Comparison of ENCODE assay signal across 8 cellular contexts in the genomic region with DNA sequence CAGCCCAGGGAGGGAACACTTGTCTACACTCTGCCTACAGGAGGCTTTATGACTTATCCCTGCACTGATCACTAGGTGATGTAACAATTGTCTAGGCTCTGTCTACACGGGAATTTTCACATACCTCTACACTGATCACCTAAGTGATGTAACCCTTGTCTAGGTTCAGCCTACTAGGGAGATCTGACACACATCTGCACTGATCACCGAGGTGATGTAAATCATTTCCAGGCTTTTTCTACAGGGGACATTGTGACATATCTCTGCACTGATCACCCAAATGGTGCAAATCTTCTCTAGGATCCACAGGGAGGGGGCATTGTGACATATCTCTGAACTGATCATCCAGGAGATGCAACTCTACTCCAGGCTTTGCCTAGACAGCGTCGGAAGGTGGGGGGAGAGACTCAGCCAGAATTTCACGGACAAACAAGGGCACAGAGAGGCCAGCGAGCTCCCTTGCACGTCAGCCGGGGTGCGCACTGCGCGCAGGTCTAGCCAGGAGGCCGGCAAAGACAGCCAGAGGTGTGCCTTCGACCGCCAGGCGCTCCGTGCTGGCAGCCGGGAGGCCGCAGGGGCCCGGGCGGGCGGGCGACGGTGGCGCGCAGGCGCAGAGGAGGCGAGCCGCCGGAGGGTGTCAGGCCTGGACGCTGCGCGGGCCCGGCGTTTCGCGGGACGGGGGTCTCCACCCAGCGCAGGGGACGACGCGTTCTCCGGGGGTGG. TPM values are rescaled to one million over a fixed set of nuclear protein-coding genes. Genes with fewer than 3 reads are reported as not detected.
DNase-seq lines count a peak whose midpoint lies in the region; ATAC-seq, FAIRE-seq and TF ChIP-seq lines count a peak whose summit lies in the region.

No MANE protein-coding gene starts in this region.

- FAIRE-seq in frontal cortex (lab: Jason Lieb, UNC), result no peak
- FAIRE-seq in urothelium cell line (lab: Jason Lieb, UNC), result peak; percentile 100

- no peak overlapping the region for H3K18ac ChIP-seq in trophoblast cell (ENCODE audit: low read length)

- H3K9ac ChIP-seq in KMS-11, result peak overlapping the region; percentile 39; the same call in 1 of the 2 replicates
- peak overlapping the region; percentile 26 for H3K9ac ChIP-seq in trophoblast cell (ENCODE audit: low read length)

- H3K4me2 ChIP-seq in KMS-11 (peak overlapping the region; percentile 76), trophoblast cell (ENCODE audit: low read length) (peak overlapping the region; percentile 80)

- H2AFZ ChIP-seq in KMS-11 (ENCODE audit: low read depth) (peak overlapping the region; percentile 67), trophoblast cell (ENCODE audit: insufficient read depth, low read length, poor library complexity) (no peak overlapping the region)

- no peak for TF ChIP-seq CTCF in KMS-11 (conservative IDR thresholded peaks at IDR 0.05; ENCODE audit: low read depth, low read length)

- H3K4me3 Mint-ChIP-seq in activated T-cell treated with anti-CD3 and anti-CD28 coated beads, Interleukin-2, amount 50 U/mL, for 72 hours, result peak overlapping the region; percentile 86 to 89

- no peak overlapping the region for H2BK12ac ChIP-seq in trophoblast cell (ENCODE audit: low read length)

- H4K8ac ChIP-seq in trophoblast cell (ENCODE audit: low read depth, low read length), result peak overlapping the region; percentile 82

- DNase-seq in D341Med (ENCODE audit: low spot score) (peak; percentile 96), frontal cortex (ENCODE audit: low spot score in 2 of 2) (peak; percentile 72), trophoblast cell (peak; percentile 47 to 78), urothelium cell line (ENCODE audit: low spot score) (peak; percentile 88), DMS79 treated with DMSO at 0.1 percent for 48 hours (lab: John Stamatoyannopoulos, UW) (no peak)
- peak; percentile 79 to 80 for DNase-seq in activated T-cell treated with anti-CD3 and anti-CD28 coated beads, Interleukin-2, amount 50 U/mL, for 72 hours

- peaks cover 21 to 28% of the 10 kb centered on the region in 2 donors for H3K9me3 Mint-ChIP-seq in activated T-cell treated with anti-CD3 and anti-CD28 coated beads, Interleukin-2, amount 50 U/mL, for 72 hours

- peaks cover 28% of the 10 kb centered on the region for H3K4me1 Mint-ChIP-seq in activated T-cell treated with anti-CD3 and anti-CD28 coated beads, Interleukin-2, amount 50 U/mL, for 72 hours (ENCODE audit: low read depth)

- no peak overlapping the region for H4K12ac ChIP-seq in trophoblast cell (ENCODE audit: low read depth, low read length)

- H3K27me3 Mint-ChIP-seq in activated T-cell treated with anti-CD3 and anti-CD28 coated beads, Interleukin-2, amount 50 U/mL, for 72 hours (ENCODE audit: low read depth), result no peaks in the 10 kb centered on the region

- H3K27ac ChIP-seq in KMS-11, result peak overlapping the region; percentile 60
- H3K27ac ChIP-seq in trophoblast cell (ENCODE audit: low read depth, low read length), result no peak overlapping the region

- H2BK5ac ChIP-seq in trophoblast cell (ENCODE audit: low read depth, low read length, poor library complexity), result no peak overlapping the region

- no peak overlapping the region for H4K91ac ChIP-seq in trophoblast cell (ENCODE audit: low read depth, low read length)

- peaks cover 16 to 24% of the 10 kb centered on the region in 2 donors for H3K36me3 Mint-ChIP-seq in activated T-cell treated with anti-CD3 and anti-CD28 coated beads, Interleukin-2, amount 50 U/mL, for 72 hours (ENCODE audit: insufficient read depth in 2 of 2)

- no peaks in the 10 kb centered on the region for H3K79me1 ChIP-seq in trophoblast cell (ENCODE audit: low read length)

- H3K4ac ChIP-seq in trophoblast cell (ENCODE audit: low read depth, low read length), result no peak overlapping the region

- WGBS in trophoblast cell (ENCODE audit: extremely low coverage, insufficient coverage, insufficient read length), result no CpG with 5 or more reads among the region's 42 CpGs

- H3K27ac Mint-ChIP-seq in activated T-cell treated with anti-CD3 and anti-CD28 coated beads, Interleukin-2, amount 50 U/mL, for 72 hours, result peak overlapping the region; percentile 83

- H4K20me1 ChIP-seq in KMS-11 (ENCODE audit: insufficient read depth), result no peaks in the 10 kb centered on the region

- no peak overlapping the region for H2BK120ac ChIP-seq in trophoblast cell (ENCODE audit: insufficient read depth, low read length, poor library complexity)

- peak; percentile 61 to 64 for ATAC-seq in activated T-cell treated with anti-CD3 and anti-CD28 coated beads, Interleukin-2, amount 50 U/mL, for 72 hours (replicated peaks in 1 of 2)
- ATAC-seq in GM18520 (IDR thresholded peaks at IDR 0.05; ENCODE audit: unreplicated experiment), result no peak

- H2AK5ac ChIP-seq in trophoblast cell (ENCODE audit: low read length), result no peak overlapping the region

- H3K23ac ChIP-seq in trophoblast cell (ENCODE audit: low read length), result no peak overlapping the region

- H3K4me1 ChIP-seq in KMS-11 (ENCODE audit: low read depth, poor library complexity, severe bottlenecking) (peaks cover 8% of the 10 kb centered on the region), trophoblast cell (ENCODE audit: control insufficient read depth in 1 of 2, insufficient read depth in 2 of 2, low read length in 2 of 2) (peaks cover 0 to 3% of the 10 kb centered on the region in 2 experiments)

- H3K14ac ChIP-seq in trophoblast cell (ENCODE audit: low read length), result no peak overlapping the region

- H3K79me2 ChIP-seq in KMS-11 (ENCODE audit: insufficient read depth, low read depth) (no peaks in the 10 kb centered on the region), trophoblast cell (ENCODE audit: control insufficient read depth, insufficient read depth, low read length, poor library complexity) (no peaks in the 10 kb centered on the region)

- H3K36me3 ChIP-seq in KMS-11 (ENCODE audit: insufficient read depth) (no peaks in the 10 kb centered on the region), trophoblast cell (ENCODE audit: control insufficient read depth in 1 of 2, insufficient read depth in 2 of 2, low read length in 2 of 2) (no peaks in the 10 kb centered on the region)

- no peak overlapping the region for H3K4me3 ChIP-seq in KMS-11 (IDR thresholded peaks at IDR 0.05; ENCODE audit: insufficient read depth, low read depth, low read length)
- peak overlapping the region; percentile 54 for H3K4me3 ChIP-seq in trophoblast cell (ENCODE audit: low read depth, low read length)

- H3K9me3 ChIP-seq in trophoblast cell (ENCODE audit: insufficient read depth, low read depth, low read length), result peaks cover 22% of the 10 kb centered on the region

- H3K27me3 ChIP-seq in KMS-11 (ENCODE audit: insufficient read depth, low read depth) (no peaks in the 10 kb centered on the region), trophoblast cell (ENCODE audit: insufficient read depth, low read length) (no peaks in the 10 kb centered on the region)

RNA-seq across cellular contexts. Expression of a gene that starts 46.9 kb away (rescaled TPM):
- 10 to 100 TPM; 65.1 to 80.4 TPM for total RNA-seq in activated T-cell treated with anti-CD3 and anti-CD28 coated beads, Interleukin-2, amount 50 U/mL, for 72 hours
- total RNA-seq in frontal cortex, result 27.3 TPM
- 51.7 and 54.8 TPM in 2 replicates for polyA plus RNA-seq in trophoblast cell (2013)
